11 cellular contexts compared by ENCODE assay signal in the genomic region with DNA sequence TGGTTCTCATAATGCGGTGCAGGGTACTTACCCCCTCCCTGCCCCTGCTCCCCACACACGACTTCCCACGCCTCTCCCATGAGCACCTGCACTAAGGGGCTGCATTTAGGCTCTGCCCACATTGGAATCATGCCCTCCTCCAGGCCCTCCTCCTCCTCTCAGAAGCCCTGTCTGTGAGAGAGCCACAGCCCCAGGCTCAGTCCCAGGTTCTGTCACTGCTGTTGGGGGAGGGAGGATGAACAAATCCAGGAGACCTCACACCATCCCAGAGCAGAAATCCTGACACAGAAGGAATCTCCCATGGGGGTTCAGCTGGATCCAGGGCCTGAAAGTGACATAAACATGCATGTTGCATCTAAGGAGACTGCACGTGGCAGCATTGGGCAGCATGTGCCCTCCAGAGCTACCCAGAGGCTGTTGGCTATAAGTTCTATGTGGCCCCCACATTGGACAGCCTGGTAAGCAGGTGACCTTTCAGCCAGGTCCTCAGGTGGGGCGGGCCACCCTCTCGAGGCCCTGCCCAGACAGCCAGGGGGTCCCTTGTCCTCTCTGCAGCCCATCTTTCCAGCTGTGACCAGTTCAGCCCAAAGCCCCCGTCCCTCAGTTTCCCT. TPM values are rescaled to one million over a fixed set of nuclear protein-coding genes. Genes with fewer than 3 reads are reported as not detected.
DNase-seq lines count a peak whose midpoint lies in the region; FAIRE-seq and TF ChIP-seq lines count a peak whose summit lies in the region.
"Had no signal": no experiment of that assay in that cellular context is flagged by ENCODE, and none has a peak within 500 bp of the region (broad histone marks: within the 10 kb centered on the region; RNA-seq: fewer than 3 reads in every experiment).

No MANE protein-coding gene starts in this region.

- H2BK20ac ChIP-seq in H1 (ENCODE audit: low read length): peak overlapping the region; percentile 18; the same call in 1 of the 2 replicates

- H3K4me2 ChIP-seq in H1 (ENCODE audit: insufficient read depth in 1 of 2, low read depth in 2 of 2, low read length in 2 of 2): no peak overlapping the region

- no peak overlapping the region for H4K91ac ChIP-seq in H1 (replicated peaks; ENCODE audit: insufficient read length, low read length)

- no peak overlapping the region for H3K4ac ChIP-seq in H1 (replicated peaks; ENCODE audit: insufficient read length, low read depth, low read length)

- DNase-seq in CD8-positive, alpha-beta memory T cell: peak in 1 of 5 donors; percentile 26
- DNase-seq in H1 (ENCODE audit: low read depth in 1 of 2, low spot score in 2 of 2) (no peak), posterior vena cava (ENCODE audit: low spot score) (peak; percentile 54), erythroblast (lab: John Stamatoyannopoulos, UW) (no peak), iPS-NIHi7 (ENCODE audit: extremely low spot score) (no peak), NCI-H748 treated with DMSO at 0.1 percent for 48 hours (lab: John Stamatoyannopoulos, UW) (no peak)
- DNase-seq: Calu3, NCI-H2171, T-helper 9 cell had no signal

- no peak for TF ChIP-seq CTCF in H1 (IDR thresholded peaks at IDR 0.05; ENCODE audit: control extremely low read depth in 1 of 3, insufficient read depth in 1 of 3, low read depth in 1 of 3, low read length in 3 of 3)

- H2AFZ ChIP-seq in H1 (ENCODE audit: low read length): no peak overlapping the region

- no peak overlapping the region for H4K5ac ChIP-seq in H1 (ENCODE audit: insufficient read length, low read depth, low read length)

- H3K27me3 ChIP-seq in CD8-positive, alpha-beta memory T cell (ENCODE audit: insufficient read depth, low read length, poor library complexity, severe bottlenecking): no peaks in the 10 kb centered on the region
- H3K27me3 ChIP-seq in H1 (replicated peaks in 1 of 4; ENCODE audit: control insufficient read depth in 3 of 4, extremely low read depth in 1 of 4, insufficient read depth in 3 of 4, low read length in 3 of 4): 0 out of 7 replicates have a peak, but pooled peaks cover 0 to 2% (median 0%) of the 10 kb centered on the region in 4 experiments

- CTCF ChIA-PET in CD8-positive, alpha-beta memory T cell (lab: Charles Lee): no interaction called here
- CTCF ChIA-PET in H1 (lab: Charles Lee; ENCODE audit: partially characterized antibody): interaction anchor here (0.6 to 1.9 kb wide), 4 partner anchors 35 to 238 kb away, joined by 3 to 10 read pairs (median 3); no protein-coding TSS in a partner anchor

- TF ChIP-seq POLR2A in H1 (IDR thresholded peaks at IDR 0.05; ENCODE audit: control extremely low read depth in 1 of 2, low read depth in 2 of 2, low read length in 2 of 2) (no peak), erythroblast (IDR thresholded peaks at IDR 0.05; ENCODE audit: low read length) (no peak)

- H3K27ac Mint-ChIP-seq in CD8-positive, alpha-beta memory T cell: peak overlapping the region in 6 of 8 donors; percentile 10 to 91 (median 66)
- H3K27ac Mint-ChIP-seq in IgD-negative memory B cell: peak overlapping the region in 2 of 3 donors; percentile 86 to 99

- no peak overlapping the region for H3K27ac ChIP-seq in CD8-positive, alpha-beta memory T cell (ENCODE audit: low read depth, low read length)
- no peak overlapping the region; the same call in 1 of the 2 replicates for H3K27ac ChIP-seq in H1 (ENCODE audit: low read depth, low read length)

- no peak overlapping the region for H2BK5ac ChIP-seq in H1 (ENCODE audit: low read depth, low read length)

- no peak overlapping the region for H3K56ac ChIP-seq in H1 (replicated peaks; ENCODE audit: insufficient read length, low read depth, low read length)

- TF ChIP-seq RAD21 in H1 (IDR thresholded peaks at IDR 0.05 in 1 of 2, conservative IDR thresholded peaks at IDR 0.05 in 1 of 2; ENCODE audit: low read depth in 2 of 2, low read length in 2 of 2): no peak

- no peak overlapping the region for H3K14ac ChIP-seq in H1 (ENCODE audit: insufficient read length)

- no peak overlapping the region for H3K9ac ChIP-seq in H1 (replicated peaks in 1 of 4; ENCODE audit: extremely low read depth in 1 of 4, low read depth in 3 of 4, low read length in 3 of 4)

- no peak overlapping the region for H3K4me3 Mint-ChIP-seq in CD8-positive, alpha-beta memory T cell
- H3K4me3 Mint-ChIP-seq in IgD-negative memory B cell: peak overlapping the region in 1 of 4 donors; percentile 27

- H3K36me3 Mint-ChIP-seq in CD8-positive, alpha-beta memory T cell: peaks cover 0 to 9% (median 2%) of the 10 kb centered on the region in 3 donors
- H3K36me3 Mint-ChIP-seq in IgD-negative memory B cell: peaks cover 4% of the 10 kb centered on the region

- no peaks in the 10 kb centered on the region for H4K20me1 ChIP-seq in H1 (replicated peaks in 1 of 2; ENCODE audit: control insufficient read depth in 1 of 2, insufficient read depth in 2 of 2, low read length in 2 of 2)

- peaks cover 29 to 52% (median 31%) of the 10 kb centered on the region in 3 donors for H3K4me1 Mint-ChIP-seq in CD8-positive, alpha-beta memory T cell
- H3K4me1 Mint-ChIP-seq in IgD-negative memory B cell: peaks cover 37 to 49% (median 45%) of the 10 kb centered on the region in 3 donors

- POLR2A ChIA-PET in CD8-positive, alpha-beta memory T cell (lab: Charles Lee): no interaction called here
- POLR2A ChIA-PET in H1 (lab: Charles Lee; ENCODE audit: partially characterized antibody): interaction anchor here (1.0 to 2.1 kb wide), 5 partner anchors 10 to 57 kb away, joined by 3 to 9 read pairs (median 4); a partner anchor contains a TSS

- no peaks in the 10 kb centered on the region for H3K9me3 ChIP-seq in CD8-positive, alpha-beta memory T cell (ENCODE audit: low read length)
- H3K9me3 ChIP-seq in H1 (ENCODE audit: insufficient read depth in 2 of 2, low read depth in 1 of 2, low read length in 1 of 2): no peaks in the 10 kb centered on the region

- H2BK12ac ChIP-seq in H1 (ENCODE audit: low read depth, low read length): peak overlapping the region; percentile 60; the same call in 1 of the 2 replicates

- H3K23me2 ChIP-seq in H1 (ENCODE audit: low read depth, low read length): no peaks in the 10 kb centered on the region

- H3K4me3 ChIP-seq in CD8-positive, alpha-beta memory T cell (ENCODE audit: low read length): no peak overlapping the region
- H3K4me3 ChIP-seq in H1 (ENCODE audit: extremely low read depth in 1 of 4, insufficient read depth in 2 of 4, low read depth in 3 of 4, low read length in 4 of 4): no peak overlapping the region

- H3K79me1 ChIP-seq in H1 (ENCODE audit: low read depth, low read length): peaks cover 2% of the 10 kb centered on the region; the same call in 1 of the 2 replicates

- H3K4me1 ChIP-seq in CD8-positive, alpha-beta memory T cell (ENCODE audit: insufficient read depth, low read length): peaks cover 13% of the 10 kb centered on the region
- peaks cover 0 to 31% (median 19%) of the 10 kb centered on the region in 4 experiments; a peak in 6 of 7 replicates for H3K4me1 ChIP-seq in H1 (replicated peaks in 1 of 4; ENCODE audit: control insufficient read depth in 3 of 4, insufficient read depth in 4 of 4, low read length in 3 of 4)

- H2BK120ac ChIP-seq in H1 (replicated peaks; ENCODE audit: low read depth, low read length): no peak overlapping the region

- no peak overlapping the region for H4K8ac ChIP-seq in H1 (ENCODE audit: extremely low read depth, insufficient read depth, low read length)

- 0 out of 2 replicates have a peak overlapping the region, but pooled peaks have one; percentile 18 for H2AK5ac ChIP-seq in H1 (ENCODE audit: low read depth, low read length)

- H3K79me2 ChIP-seq in H1 (ENCODE audit: control insufficient read depth in 1 of 2, insufficient read depth in 2 of 2, low read length in 2 of 2): no peaks in the 10 kb centered on the region

- H2BK15ac ChIP-seq in H1 (ENCODE audit: low read length): peak overlapping the region; percentile 98

- no peak for FAIRE-seq in H1 (lab: Jason Lieb, UNC)

- H3K36me3 ChIP-seq in CD8-positive, alpha-beta memory T cell (ENCODE audit: insufficient read depth, low read length): no peaks in the 10 kb centered on the region
- H3K36me3 ChIP-seq in H1 (ENCODE audit: control insufficient read depth in 2 of 4, insufficient read depth in 4 of 4, low read length in 3 of 4): peaks cover 0 to 13% (median 0%) of the 10 kb centered on the region in 4 experiments; a peak in 1 of 8 replicates

- TF ChIP-seq EP300 in H1 (IDR thresholded peaks at IDR 0.05; ENCODE audit: borderline replicate concordance in 1 of 2, low read depth in 2 of 2, low read length in 2 of 2): no peak

- no peak overlapping the region for H3K23ac ChIP-seq in H1 (ENCODE audit: insufficient read length)

- WGBS in H1 (ENCODE audit: extremely low coverage in 1 of 2, insufficient coverage in 1 of 2, insufficient read length in 1 of 2, insufficient replicate concordance in 2 of 2, low coverage in 1 of 2, low lambda C conversion rate in 2 of 2, missing lambda C conversion rate in 1 of 2), 2 experiments: 94% methylated on average over 7 of the region's 7 CpGs; no CpG with 5 or more reads in 1 of the 2 experiments

- no peaks in the 10 kb centered on the region for H3K9me3 Mint-ChIP-seq in CD8-positive, alpha-beta memory T cell
- H3K9me3 Mint-ChIP-seq in IgD-negative memory B cell: no peaks in the 10 kb centered on the region
- H3K9me3 Mint-ChIP-seq: activated naive CD4-positive, alpha-beta T cell treated with anti-CD3 and anti-CD28 coated beads, Interleukin-2, amount 50 U/mL, for 72 hours had no signal

- peak overlapping the region; percentile 63 for H3K18ac ChIP-seq in H1 (ENCODE audit: extremely low read depth, low read length)

- H3K27me3 Mint-ChIP-seq in CD8-positive, alpha-beta memory T cell: no peaks in the 10 kb centered on the region
- no peaks in the 10 kb centered on the region for H3K27me3 Mint-ChIP-seq in IgD-negative memory B cell

- intact Hi-C loops in posterior vena cava (cut with DNase I): no loop called here

RNA-seq across cellular contexts. Expression of a gene that starts 1.6 kb away (rescaled TPM):
- 1 to 10 TPM in 1 of 2 experiments, under 1 TPM in 1; 0.84 to 1.9 TPM for total RNA-seq in CD8-positive, alpha-beta memory T cell
- polyA plus RNA-seq in CD8-positive, alpha-beta memory T cell: 0.37 TPM
- polyA plus RNA-seq in IgD-negative memory B cell: 2.3 TPM
- total RNA-seq in H1 (2021; fragmentation: NEBNext Ultra II Directional; extraction: Animal tissue kit (Norgen Biotek cat#: 25700)): 7.3 and 7.6 TPM in 2 replicates
- 10.6 and 14.6 TPM in 2 replicates for polyA plus RNA-seq in H1 (2011; rRNA removed)
- 10.5 TPM for polyA plus RNA-seq in H1 (2011; cell fraction: cytosol; rRNA removed)
- 28.5 TPM for polyA plus RNA-seq in H1 (2011; cell fraction: nucleus; rRNA removed)
- 4.3 to 10.2 TPM (median 6.3 TPM) in 4 replicates for polyA plus RNA-seq in H1 (2012, experiment 1 of 2)
- polyA plus RNA-seq in H1 (2012, experiment 2 of 2): 1.2 TPM
- polyA plus RNA-seq in H1 (2013, experiment 1 of 2): 4.1 TPM
- 3.1 TPM for polyA plus RNA-seq in H1 (2013, experiment 2 of 2)
- 1.5 and 3.7 TPM in 2 replicates for polyA minus RNA-seq in H1 (2011; rRNA and poly(A)+ RNA removed)
- polyA minus RNA-seq in H1 (2011; cell fraction: cytosol; rRNA and poly(A)+ RNA removed): not detected
- 8.8 TPM for polyA minus RNA-seq in H1 (2011; cell fraction: nucleus; rRNA and poly(A)+ RNA removed)
- 10 to 100 TPM in 1 of 2 donors, 1 to 10 TPM in 1; 5.9 to 15.3 TPM for total RNA-seq in posterior vena cava

RNA-seq across cellular contexts. Expression of a gene that starts 13.7 kb away (rescaled TPM):
- total RNA-seq in CD8-positive, alpha-beta memory T cell: 10 to 100 TPM; 33.5 to 33.7 TPM
- 18.1 TPM for polyA plus RNA-seq in CD8-positive, alpha-beta memory T cell
- polyA plus RNA-seq in IgD-negative memory B cell (14.3 TPM), H1 (2011; rRNA removed) (49.9 and 66.4 TPM in 2 replicates)
- total RNA-seq in H1 (2021; fragmentation: NEBNext Ultra II Directional; extraction: Animal tissue kit (Norgen Biotek cat#: 25700)): 32.2 and 34.4 TPM in 2 replicates
- polyA plus RNA-seq in H1 (2011; cell fraction: cytosol; rRNA removed): 79.7 TPM
- polyA plus RNA-seq in H1 (2011; cell fraction: nucleus; rRNA removed): 359 TPM
- polyA plus RNA-seq in H1 (2012, experiment 1 of 2): 30.1 to 49.2 TPM (median 44.8 TPM) in 4 replicates
- 16.2 TPM for polyA plus RNA-seq in H1 (2012, experiment 2 of 2)
- polyA plus RNA-seq in H1 (2013, experiment 1 of 2): 22.7 TPM
- polyA plus RNA-seq in H1 (2013, experiment 2 of 2): 18.3 TPM
- polyA minus RNA-seq in H1 (2011; rRNA and poly(A)+ RNA removed): 16.8 and 26.5 TPM in 2 replicates
- 7.7 TPM for polyA minus RNA-seq in H1 (2011; cell fraction: cytosol; rRNA and poly(A)+ RNA removed)
- polyA minus RNA-seq in H1 (2011; cell fraction: nucleus; rRNA and poly(A)+ RNA removed): 50.2 TPM
- 10 to 100 TPM; 17.7 to 32.5 TPM for total RNA-seq in posterior vena cava

RNA-seq across cellular contexts. Expression of a gene that starts 56.8 kb away (rescaled TPM):
- total RNA-seq in CD8-positive, alpha-beta memory T cell: 1 to 10 TPM; 4.3 to 5.0 TPM
- 6.5 TPM for polyA plus RNA-seq in CD8-positive, alpha-beta memory T cell
- polyA plus RNA-seq in IgD-negative memory B cell: 12.1 TPM
- 1.4 and 2.7 TPM in 2 replicates for total RNA-seq in H1 (2021; fragmentation: NEBNext Ultra II Directional; extraction: Animal tissue kit (Norgen Biotek cat#: 25700))
- polyA plus RNA-seq in H1 (2011; rRNA removed): 0.51 and 0.75 TPM in 2 replicates
- polyA plus RNA-seq in H1 (2011; cell fraction: cytosol; rRNA removed): 1.5 TPM
- polyA plus RNA-seq in H1 (2011; cell fraction: nucleus; rRNA removed): 2.8 TPM
- polyA plus RNA-seq in H1 (2012, experiment 1 of 2): 1.0 to 2.7 TPM (median 1.6 TPM) in 4 replicates
- polyA plus RNA-seq in H1 (2012, experiment 2 of 2): 0.33 TPM
- 2.0 TPM for polyA plus RNA-seq in H1 (2013, experiment 1 of 2)
- polyA plus RNA-seq in H1 (2013, experiment 2 of 2): 1.5 TPM
- polyA minus RNA-seq in H1 (2011; rRNA and poly(A)+ RNA removed): 0.29 and 0.69 TPM in 2 replicates
- polyA minus RNA-seq in H1 (2011; cell fraction: cytosol; rRNA and poly(A)+ RNA removed): not detected
- polyA minus RNA-seq in H1 (2011; cell fraction: nucleus; rRNA and poly(A)+ RNA removed): 1.3 TPM
- 1 to 10 TPM; 2.9 to 3.5 TPM for total RNA-seq in posterior vena cava

RNA-seq across cellular contexts. Expression of a gene that starts 58.0 kb away (rescaled TPM):
- total RNA-seq in CD8-positive, alpha-beta memory T cell: 10 to 100 TPM; 75.9 to 78.8 TPM
- polyA plus RNA-seq in CD8-positive, alpha-beta memory T cell: 13.6 TPM
- 19.8 TPM for polyA plus RNA-seq in IgD-negative memory B cell
- total RNA-seq in H1 (2021; fragmentation: NEBNext Ultra II Directional; extraction: Animal tissue kit (Norgen Biotek cat#: 25700)): 48.8 and 51.2 TPM in 2 replicates
- 22.8 and 25.8 TPM in 2 replicates for polyA plus RNA-seq in H1 (2011; rRNA removed)
- polyA plus RNA-seq in H1 (2011; cell fraction: cytosol; rRNA removed): 20.3 TPM
- polyA plus RNA-seq in H1 (2011; cell fraction: nucleus; rRNA removed): 31.4 TPM
- 31.7 to 46.6 TPM (median 42.9 TPM) in 4 replicates for polyA plus RNA-seq in H1 (2012, experiment 1 of 2)
- polyA plus RNA-seq in H1 (2012, experiment 2 of 2): 45.8 TPM
- 25.2 TPM for polyA plus RNA-seq in H1 (2013, experiment 1 of 2)
- 24.6 TPM for polyA plus RNA-seq in H1 (2013, experiment 2 of 2)
- 36.0 and 42.1 TPM in 2 replicates for polyA minus RNA-seq in H1 (2011; rRNA and poly(A)+ RNA removed)
- polyA minus RNA-seq in H1 (2011; cell fraction: cytosol; rRNA and poly(A)+ RNA removed): 18.4 TPM
- polyA minus RNA-seq in H1 (2011; cell fraction: nucleus; rRNA and poly(A)+ RNA removed): 31.3 TPM
- 10 to 100 TPM; 19.8 to 21.8 TPM for total RNA-seq in posterior vena cava
